30 cellular contexts compared by ENCODE assay signal in the genomic region with DNA sequence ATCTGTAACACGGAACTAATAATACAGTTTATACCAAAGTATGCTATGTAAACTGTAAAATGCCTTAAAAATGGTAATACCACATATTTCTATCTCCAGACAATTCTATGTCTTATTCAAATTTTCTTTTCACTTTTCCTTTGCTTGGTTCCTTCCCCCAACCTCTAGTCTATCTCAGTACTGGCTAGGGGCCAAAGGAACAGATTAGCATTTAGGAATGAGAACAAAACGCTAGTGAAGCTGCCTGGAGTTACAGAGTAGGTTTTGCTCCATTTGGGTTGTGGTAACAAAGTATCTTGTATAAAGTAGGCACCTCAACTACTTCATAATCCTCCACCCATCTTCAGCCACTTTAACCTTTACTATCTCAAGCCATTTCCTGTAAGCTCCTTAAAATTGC.
DNase-seq lines count a peak whose midpoint lies in the region; ATAC-seq, FAIRE-seq and TF ChIP-seq lines count a peak whose summit lies in the region.
"Had no signal": no experiment of that assay in that cellular context is flagged by ENCODE, and none has a peak within 500 bp of the region (broad histone marks: within the 10 kb centered on the region; RNA-seq: fewer than 3 reads in every experiment).

No MANE protein-coding gene starts in this region.

- peaks cover 3% of the 10 kb centered on the region for H3K36me3 Mint-ChIP-seq in activated CD4-positive, alpha-beta memory T cell treated with anti-CD3 and anti-CD28 coated beads, Interleukin-2, amount 10 ng/mL, durations not matched to agents 7 days and 5 days (ENCODE audit: low read depth)

- no peaks in the 10 kb centered on the region for H3K27me3 Mint-ChIP-seq in activated CD4-positive, alpha-beta memory T cell treated with anti-CD3 and anti-CD28 coated beads, Interleukin-2, amount 10 ng/mL, durations not matched to agents 7 days and 5 days
- H3K27me3 Mint-ChIP-seq: activated CD4-positive, alpha-beta T cell treated with anti-CD3 and anti-CD28 coated beads, Interleukin-2, amount 10 ng/mL, durations not matched to agents 24 days and 14 days; activated T-cell treated with anti-CD3 and anti-CD28 coated beads, Interleukin-2, amount 50 U/mL, for 24 hours; dendritic cell treated with granulocyte-macrophage colony-stimulating factor and Interleukin-4, amounts not matched to agents 40 ng/mL and 50 ng/mL, for 4 days; stimulated activated memory B cell treated with anti-CD40 and anti-IgM and Interleukin-4, amounts not matched to agents 10 μg/mL and 1 μg/mL and 100 μg/mL, for 72 hours had no signal

- POLR2A ChIA-PET in activated CD4-positive, alpha-beta memory T cell treated with anti-CD3 and anti-CD28 coated beads, Interleukin-2, amount 10 ng/mL, durations not matched to agents 7 days and 5 days (lab: Charles Lee), result no interaction called here

- no peaks in the 10 kb centered on the region for H3K4me1 Mint-ChIP-seq in activated CD4-positive, alpha-beta memory T cell treated with anti-CD3 and anti-CD28 coated beads, Interleukin-2, amount 10 ng/mL, durations not matched to agents 7 days and 5 days
- H3K4me1 Mint-ChIP-seq: activated CD4-positive, alpha-beta T cell treated with anti-CD3 and anti-CD28 coated beads, Interleukin-2, amount 10 ng/mL, durations not matched to agents 24 days and 14 days had no signal

- no peak for ATAC-seq in GM19455 (IDR thresholded peaks at IDR 0.05; ENCODE audit: unreplicated experiment)
- ATAC-seq: lower lobe of right lung; Panc1; stimulated activated memory B cell treated with anti-CD40 and anti-IgM and Interleukin-4, amounts not matched to agents 10 μg/mL and 1 μg/mL and 100 μg/mL, for 72 hours; upper lobe of right lung had no signal

- no peak overlapping the region for H3K4me3 ChIP-seq in fibroblast of pulmonary artery (replicated peaks; ENCODE audit: low read depth, low read length)
- H3K4me3 ChIP-seq: breast epithelium, esophagus muscularis mucosa, GM23248, lower lobe of right lung, sigmoid colon, upper lobe of right lung had no signal

- TF ChIP-seq CTCF in fibroblast of pulmonary artery (IDR thresholded peaks at IDR 0.05; ENCODE audit: low read length, missing control alignments), result no peak

- no peak for FAIRE-seq in frontal cortex (lab: Jason Lieb, UNC)
- FAIRE-seq: GM12891, keratinocyte had no signal

- no peaks in the 10 kb centered on the region for H3K9me3 Mint-ChIP-seq in activated CD4-positive, alpha-beta memory T cell treated with anti-CD3 and anti-CD28 coated beads, Interleukin-2, amount 10 ng/mL, durations not matched to agents 7 days and 5 days
- H3K9me3 Mint-ChIP-seq: activated CD4-positive, alpha-beta T cell treated with anti-CD3 and anti-CD28 coated beads, Interleukin-2, amount 10 ng/mL, durations not matched to agents 24 days and 14 days; activated T-cell treated with anti-CD3 and anti-CD28 coated beads, Interleukin-2, amount 50 U/mL, for 24 hours; dendritic cell treated with granulocyte-macrophage colony-stimulating factor and Interleukin-4, amounts not matched to agents 40 ng/mL and 50 ng/mL, for 4 days; neural crest cell; stimulated activated memory B cell treated with anti-CD40 and anti-IgM and Interleukin-4, amounts not matched to agents 10 μg/mL and 1 μg/mL and 100 μg/mL, for 72 hours had no signal

- CTCF ChIA-PET in activated CD4-positive, alpha-beta memory T cell treated with anti-CD3 and anti-CD28 coated beads, Interleukin-2, amount 10 ng/mL, durations not matched to agents 7 days and 5 days (lab: Charles Lee), result no interaction called here

- H3K4me3 Mint-ChIP-seq in activated CD4-positive, alpha-beta memory T cell treated with anti-CD3 and anti-CD28 coated beads, Interleukin-2, amount 10 ng/mL, durations not matched to agents 7 days and 5 days, result no peak overlapping the region
- H3K4me3 Mint-ChIP-seq: activated CD4-positive, alpha-beta T cell treated with anti-CD3 and anti-CD28 coated beads, Interleukin-2, amount 10 ng/mL, durations not matched to agents 24 days and 14 days; activated T-cell treated with anti-CD3 and anti-CD28 coated beads, Interleukin-2, amount 50 U/mL, for 24 hours; dendritic cell treated with granulocyte-macrophage colony-stimulating factor and Interleukin-4, amounts not matched to agents 40 ng/mL and 50 ng/mL, for 4 days; neural crest cell; stimulated activated memory B cell treated with anti-CD40 and anti-IgM and Interleukin-4, amounts not matched to agents 10 μg/mL and 1 μg/mL and 100 μg/mL, for 72 hours had no signal

- no peak overlapping the region for H3K27ac Mint-ChIP-seq in activated CD4-positive, alpha-beta memory T cell treated with anti-CD3 and anti-CD28 coated beads, Interleukin-2, amount 10 ng/mL, durations not matched to agents 7 days and 5 days
- H3K27ac Mint-ChIP-seq: activated CD4-positive, alpha-beta T cell treated with anti-CD3 and anti-CD28 coated beads, Interleukin-2, amount 10 ng/mL, durations not matched to agents 24 days and 14 days; activated T-cell treated with anti-CD3 and anti-CD28 coated beads, Interleukin-2, amount 50 U/mL, for 24 hours; dendritic cell treated with granulocyte-macrophage colony-stimulating factor and Interleukin-4, amounts not matched to agents 40 ng/mL and 50 ng/mL, for 4 days; stimulated activated memory B cell treated with anti-CD40 and anti-IgM and Interleukin-4, amounts not matched to agents 10 μg/mL and 1 μg/mL and 100 μg/mL, for 72 hours had no signal

- DNase-seq in EH (ENCODE audit: low read depth), result peak; percentile 8
- peak; percentile 22 for DNase-seq in NCI-H82 treated with DMSO at 0.1 percent for 48 hours (lab: John Stamatoyannopoulos, UW; ENCODE audit: unreplicated experiment)
- peak; percentile 29 for DNase-seq in fibroblast of pulmonary artery (ENCODE audit: low read depth)
- peak; percentile 51 for DNase-seq in medulla oblongata (ENCODE audit: extremely low spot score)
- no peak for DNase-seq in activated CD4-positive, alpha-beta memory T cell treated with anti-CD3 and anti-CD28 coated beads, Interleukin-2, amount 10 ng/mL, durations not matched to agents 7 days and 5 days
- DNase-seq in frontal cortex (ENCODE audit: low spot score in 2 of 2), result no peak
- DNase-seq: activated CD4-positive, alpha-beta T cell treated with anti-CD3 and anti-CD28 coated beads, Interleukin-2, amount 10 ng/mL, durations not matched to agents 24 days and 14 days; activated T-cell treated with anti-CD3 and anti-CD28 coated beads, Interleukin-2, amount 50 U/mL, for 24 hours; amygdala; Calu3; EL; GM23248; lower lobe of right lung; NCI-H1048; NCI-H1694; NCI-H510A; sigmoid colon; stimulated activated CD4-positive, alpha-beta T cell treated with anti-CD3 and anti-CD28 coated beads, Interleukin-4, amount 100 ng/mL, for 4 hours; SW 1271; T1000; upper lobe of right lung had no signal

Comparison
In these comparisons a context has a peak if more than half of its experiments do, and no peak if none do; other contexts are left out.
1. DNase-seq: peak in EH (single experiment), NCI-H82 treated with DMSO at 0.1 percent for 48 hours (single experiment), fibroblast of pulmonary artery (single experiment) and medulla oblongata (single experiment); none in activated CD4-positive, alpha-beta memory T cell treated with anti-CD3 and anti-CD28 coated beads, Interleukin-2, amount 10 ng/mL, durations not matched to agents 7 days and 5 days (single experiment) and frontal cortex (0 of 2).